Comparison of ENCODE assay signal across 1 cellular context in genomic region chr10:68406815-68407585, GRCh38.
A peak's percentile ranks its signal among the peaks of the same experiment; 100 is the strongest.
TF ChIP-seq lines count a peak whose summit lies in the region.

Gene RUFY2, minus strand, starts transcription at chr10:68407277. Its CDS starts 88 bp downstream, at chr10:68407189.

TF ChIP-seq in K562, 482 proteins besides CTCF, POLR2A, EP300 and RAD21 (continued from another document and continues in another):
- TF ChIP-seq ZNF609 (CRISPR knock-in tag; IDR thresholded peaks at IDR 0.05; ENCODE audit: borderline replicate concordance) (no peak), JUN (IDR thresholded peaks at IDR 0.05; ENCODE audit: borderline replicate concordance, low read depth, low read length) (no peak; the same call in 1 of the 2 replicates), JUN (CRISPR knock-in tag; IDR thresholded peaks at IDR 0.05; ENCODE audit: borderline replicate concordance) (0 out of 2 replicates have a peak, but pooled peaks have one; percentile 20), YY1 (IDR thresholded peaks at IDR 0.05; ENCODE audit: borderline replicate concordance in 1 of 3, control insufficient read depth in 1 of 3, extremely low read depth in 1 of 3, insufficient read depth in 3 of 3, insufficient read length in 1 of 3, insufficient replicate concordance in 2 of 3, low read depth in 1 of 3, low read length in 2 of 3) (peak; percentile 34 to 84 (median 82)), USF1 (CRISPR knock-in tag; IDR thresholded peaks at IDR 0.05) (no peak), DEAF1 (CRISPR knock-in tag; IDR thresholded peaks at IDR 0.05) (no peak), SRSF7 (optimal IDR thresholded peaks at IDR 0.05; ENCODE audit: low read depth, low read length) (no peak), BHLHE40 (IDR thresholded peaks at IDR 0.05; ENCODE audit: low read length) (no peak), TRIM24 (IDR thresholded peaks at IDR 0.05) (no peak), SUPT5H (IDR thresholded peaks at IDR 0.05) (peak; percentile 83), TEAD4 (IDR thresholded peaks at IDR 0.05; ENCODE audit: low read length) (0 out of 2 replicates have a peak, but pooled peaks have one; percentile 7), TEAD4 (CRISPR knock-in tag; IDR thresholded peaks at IDR 0.05; ENCODE audit: borderline replicate concordance) (no peak), FOXA3 (CRISPR knock-in tag; conservative IDR thresholded peaks at IDR 0.05 in 1 of 2, IDR thresholded peaks at IDR 0.05 in 1 of 2) (peak in 1 of 2 experiments; percentile 57; a peak in 1 of 4 replicates), EP400 (IDR thresholded peaks at IDR 0.05) (peak; percentile 58; the same call in 1 of the 2 replicates), HDAC1 (IDR thresholded peaks at IDR 0.05) (peak in 1 of 2 experiments; percentile 58; a peak in 2 of 4 replicates), PKNOX1 (IDR thresholded peaks at IDR 0.05) (no peak; the same call in 1 of the 2 replicates), CREB5 (CRISPR knock-in tag; IDR thresholded peaks at IDR 0.05) (no peak), ETV1 (tag; conservative IDR thresholded peaks at IDR 0.05; ENCODE audit: low read depth) (peak; percentile 75), CREM (IDR thresholded peaks at IDR 0.05; ENCODE audit: low read depth) (peak; percentile 6; the same call in 1 of the 2 replicates), CTBP1 (IDR thresholded peaks at IDR 0.05; ENCODE audit: borderline replicate concordance) (peak; percentile 79; the same call in 1 of the 2 replicates), ZNF263 (CRISPR knock-in tag; IDR thresholded peaks at IDR 0.05; ENCODE audit: borderline replicate concordance) (no peak), PHF8 (IDR thresholded peaks at IDR 0.05; ENCODE audit: borderline replicate concordance, low read length) (peak; percentile 98), MGA (IDR thresholded peaks at IDR 0.05) (peak; percentile 83), NFIX (CRISPR knock-in tag; IDR thresholded peaks at IDR 0.05; ENCODE audit: low read depth) (no peak), ZNF639 (CRISPR knock-in tag; conservative IDR thresholded peaks at IDR 0.05 in 1 of 2, IDR thresholded peaks at IDR 0.05 in 1 of 2) (peak in 1 of 2 experiments; percentile 22; a peak in 1 of 4 replicates), PTBP1 (IDR thresholded peaks at IDR 0.05; ENCODE audit: low read depth, low read length) (no peak), FOS (IDR thresholded peaks at IDR 0.05; ENCODE audit: extremely low read depth, insufficient read length) (no peak), PHB (CRISPR knock-in tag; IDR thresholded peaks at IDR 0.05) (peak; percentile 28; the same call in 1 of the 2 replicates), ZNF384 (IDR thresholded peaks at IDR 0.05; ENCODE audit: low read depth, low read length) (peak; percentile 2; the same call in 1 of the 2 replicates), HBP1 (CRISPR knock-in tag; IDR thresholded peaks at IDR 0.05) (no peak)
